Comparison of ENCODE assay signal across 1 cellular context in genomic region chr1:21904725-21905520, GRCh38.
TF ChIP-seq lines count a peak whose summit lies in the region.

No MANE protein-coding gene starts in this region.

TF ChIP-seq in GM23338, 12 proteins besides CTCF, POLR2A, EP300 and RAD21 (continued from another document):
- TF ChIP-seq REST (IDR thresholded peaks at IDR 0.05; ENCODE audit: unreplicated experiment) (no peak), EZH2phosphoT487 (IDR thresholded peaks at IDR 0.05; ENCODE audit: unreplicated experiment) (no peak), ZNF114 (CRISPR knock-in tag; IDR thresholded peaks at IDR 0.05) (no peak)
